Comparison of ENCODE assay signal across 1 cellular context in the genomic region with DNA sequence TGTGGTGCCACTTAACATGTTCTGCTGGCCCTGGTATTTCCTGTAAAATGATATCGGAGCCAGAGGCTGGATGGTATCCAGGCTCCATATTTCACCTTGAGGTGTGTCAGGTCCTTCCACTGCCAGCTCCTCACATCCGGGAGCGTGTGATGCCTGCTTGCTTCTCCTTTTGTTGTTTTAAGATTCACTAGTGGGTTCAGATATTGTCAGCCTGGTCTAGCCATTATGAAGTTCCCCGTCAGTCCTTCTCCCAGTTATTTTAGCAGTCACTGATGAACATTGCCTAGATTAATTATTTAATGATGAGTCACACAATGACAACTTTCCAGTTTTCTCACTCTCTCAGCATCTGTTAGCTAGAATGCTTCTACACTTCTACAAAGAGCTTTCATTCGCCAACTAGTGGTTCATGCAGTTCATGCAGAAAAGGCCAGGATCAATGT.
TF ChIP-seq lines count a peak whose summit lies in the region.

No MANE protein-coding gene starts in this region.

TF ChIP-seq in K562, 482 proteins besides CTCF, POLR2A, EP300 and RAD21 (continued from another document):
- TF ChIP-seq KLF13 (tag; IDR thresholded peaks at IDR 0.05; ENCODE audit: borderline replicate concordance, low read depth), result no peak
- no peak for TF ChIP-seq RUNX1 (IDR thresholded peaks at IDR 0.05; ENCODE audit: low read depth)
- no peak for TF ChIP-seq PRMT5 (CRISPR knock-in tag; IDR thresholded peaks at IDR 0.05)
- TF ChIP-seq ZNF143 (CRISPR knock-in tag; IDR thresholded peaks at IDR 0.05), result no peak
- TF ChIP-seq MCM7 (IDR thresholded peaks at IDR 0.05), result no peak
- TF ChIP-seq MAFG (tag; conservative IDR thresholded peaks at IDR 0.05), result peak; percentile 52; the same call in 1 of the 2 replicates
- TF ChIP-seq TAL1 (IDR thresholded peaks at IDR 0.05), result no peak
- TF ChIP-seq ZNF12 (CRISPR knock-in tag; IDR thresholded peaks at IDR 0.05), result no peak
- TF ChIP-seq ZBED1 (IDR thresholded peaks at IDR 0.05), result no peak
- no peak for TF ChIP-seq TOE1 (IDR thresholded peaks at IDR 0.05; ENCODE audit: borderline replicate concordance)
- no peak for TF ChIP-seq TOE1 (CRISPR knock-in tag; IDR thresholded peaks at IDR 0.05; ENCODE audit: borderline replicate concordance, low read depth)
- TF ChIP-seq TEAD1 (CRISPR knock-in tag; IDR thresholded peaks at IDR 0.05), result 0 out of 4 replicates have a peak, but pooled peaks of 1 of the 2 experiments have one; percentile 9
- TF ChIP-seq, protein P1, sequence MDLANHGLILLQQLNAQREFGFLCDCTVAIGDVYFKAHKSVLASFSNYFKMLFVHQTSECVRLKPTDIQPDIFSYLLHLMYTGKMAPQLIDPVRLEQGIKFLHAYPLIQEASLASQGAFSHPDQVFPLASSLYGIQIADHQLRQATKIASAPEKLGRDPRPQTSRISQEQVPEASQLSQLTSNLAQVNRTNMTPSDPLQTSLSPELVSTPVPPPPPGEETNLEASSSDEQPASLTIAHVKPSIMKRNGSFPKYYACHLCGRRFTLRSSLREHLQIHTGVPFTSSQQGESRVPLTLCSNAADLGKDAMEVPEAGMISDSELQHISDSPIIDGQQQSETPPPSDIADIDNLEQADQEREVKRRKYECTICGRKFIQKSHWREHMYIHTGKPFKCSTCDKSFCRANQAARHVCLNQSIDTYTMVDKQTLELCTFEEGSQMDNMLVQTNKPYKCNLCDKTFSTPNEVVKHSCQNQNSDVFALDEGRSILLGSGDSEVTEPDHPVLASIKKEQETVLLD (IDR thresholded peaks at IDR 0.05), result no peak
- TF ChIP-seq SAFB2 (IDR thresholded peaks at IDR 0.05; ENCODE audit: borderline replicate concordance, low read depth, low read length, severe bottlenecking), result no peak
- TF ChIP-seq CBX8 (IDR thresholded peaks at IDR 0.05; ENCODE audit: borderline replicate concordance, extremely low read depth, low read depth, low read length, poor library complexity, severe bottlenecking), result no peak
- no peak for TF ChIP-seq CREB1 (IDR thresholded peaks at IDR 0.05)
- no peak for TF ChIP-seq CREB1 (CRISPR knock-in tag; IDR thresholded peaks at IDR 0.05)
- TF ChIP-seq ZNF717 (CRISPR knock-in tag; IDR thresholded peaks at IDR 0.05), result no peak
